1 cellular context compared by ENCODE assay signal in genomic region chr9:137174722-137175293, GRCh38.
TF ChIP-seq lines count a peak whose summit lies in the region.

No MANE protein-coding gene starts in this region.

TF ChIP-seq in K562, 482 proteins besides CTCF, POLR2A, EP300 and RAD21:
- no peak for TF ChIP-seq NFE2 (IDR thresholded peaks at IDR 0.05; ENCODE audit: low read depth)
